In the genomic region with DNA sequence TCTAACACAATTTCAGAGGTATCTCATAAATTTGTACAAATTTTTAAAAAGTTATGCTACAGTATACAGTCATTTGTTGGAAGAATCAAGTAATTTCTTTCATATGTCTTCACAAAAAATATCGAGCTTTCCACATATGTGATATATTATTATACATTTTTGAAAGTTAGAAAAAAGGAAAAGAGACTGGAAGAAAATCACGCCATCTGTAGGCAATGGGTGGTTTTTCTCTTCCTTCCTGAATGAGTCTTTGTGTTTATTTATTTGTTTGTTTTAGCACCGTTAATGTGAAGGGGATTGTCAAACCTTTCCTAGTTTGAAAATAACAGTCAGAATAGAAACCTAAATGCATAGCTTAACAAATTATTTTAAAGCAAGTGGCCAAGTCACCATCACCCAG, we compare ENCODE assay signal across 19 cellular contexts.
A peak's percentile ranks its signal among the peaks of the same experiment; 100 is the strongest.
DNase-seq lines count a peak whose midpoint lies in the region; ATAC-seq, FAIRE-seq and TF ChIP-seq lines count a peak whose summit lies in the region.
"Had no signal": no experiment of that assay in that cellular context is flagged by ENCODE, and none has a peak within 500 bp of the region (broad histone marks: within the 10 kb centered on the region; RNA-seq: fewer than 3 reads in every experiment).

No MANE protein-coding gene starts in this region.

- H3K36me3 ChIP-seq in A673 (ENCODE audit: insufficient read depth, low read length, poor library complexity, severe bottlenecking) (peaks cover 17% of the 10 kb centered on the region), PC-3 (ENCODE audit: low read depth, low read length) (no peaks in the 10 kb centered on the region), endodermal cell (ENCODE audit: control insufficient read depth, insufficient read depth, low read length) (no peaks in the 10 kb centered on the region), kidney (ENCODE audit: control insufficient read depth in 1 of 2, insufficient read depth in 2 of 2, low read length in 2 of 2) (no peaks in the 10 kb centered on the region)
- H3K36me3 ChIP-seq: BLaER1 had no signal

- no peak for TF ChIP-seq CTCF in A673 (conservative IDR thresholded peaks at IDR 0.05; ENCODE audit: low read depth, low read length)
- peak; percentile 44; the same call in 1 of the 2 replicates for TF ChIP-seq CTCF in HFFc6 (IDR thresholded peaks at IDR 0.05)
- peak; percentile 39; the same call in 1 of the 2 replicates for TF ChIP-seq CTCF in PC-3 (conservative IDR thresholded peaks at IDR 0.05; ENCODE audit: low read depth, low read length)
- peak; percentile 52 for TF ChIP-seq CTCF in endodermal cell (conservative IDR thresholded peaks at IDR 0.05)
- TF ChIP-seq CTCF in kidney (IDR thresholded peaks at IDR 0.05; ENCODE audit: borderline replicate concordance, extremely low read depth, insufficient read depth) = no peak

- BruUV-seq in A673 (replicated peaks; lab: Mats Ljungman, UMichigan) (no TSS peak), PC-3 (replicated peaks; lab: Mats Ljungman, UMichigan) (no TSS peak)

- no peak for DNase-seq in A673 (ENCODE audit: low spot score)
- no peak for DNase-seq in HFFc6
- no peak for DNase-seq in PC-3
- no peak for DNase-seq in endodermal cell
- no peak for DNase-seq in stimulated activated CD4-positive, alpha-beta T cell treated with anti-CD3 and anti-CD28 coated beads, Interleukin-12 subunit alpha, Interleukin-12 subunit beta, amount 100 ng/mL, for 4 hours
- no peak for DNase-seq in glomerular visceral epithelial cell (ENCODE audit: extremely low spot score)
- DNase-seq in kidney = no peak
- DNase-seq: CD4-positive, CD25-positive, alpha-beta regulatory T cell; CD8-positive, alpha-beta memory T cell; COR-L47; DMS 273 treated with DMSO at 0.1 percent for 48 hours; DMS53; GOT3; H7 had no signal

- no peaks in the 10 kb centered on the region for H3K9me2 ChIP-seq in PC-3 (replicated peaks; ENCODE audit: low read length)

- H3K9ac ChIP-seq in PC-3 (ENCODE audit: low read length) = no peak overlapping the region
- H3K9ac ChIP-seq in endodermal cell (ENCODE audit: extremely low read depth, low read length, poor library complexity, severe bottlenecking) = no peak overlapping the region
- no peak overlapping the region for H3K9ac ChIP-seq in kidney (ENCODE audit: low read length in 2 of 2)
- H3K9ac ChIP-seq: BLaER1 had no signal

- CTCF ChIA-PET in A673 (lab: Charles Lee) = interaction anchor here (0.6 kb wide), 1 partner anchor 8 kb away, joined by 3 read pairs; no protein-coding TSS in a partner anchor
- CTCF ChIA-PET in PC-3 (lab: Charles Lee) = no interaction called here

- H3K9me3 Mint-ChIP-seq in HFFc6 = peaks cover 8% of the 10 kb centered on the region
- peaks cover 13% of the 10 kb centered on the region for H3K9me3 Mint-ChIP-seq in endodermal cell

- no peaks in the 10 kb centered on the region for H3K79me2 ChIP-seq in PC-3 (ENCODE audit: low read length)

- H3K4me1 Mint-ChIP-seq in HFFc6 (ENCODE audit: low read depth) (no peaks in the 10 kb centered on the region), endodermal cell (no peaks in the 10 kb centered on the region)
- H3K4me1 Mint-ChIP-seq: CD4-positive, CD25-positive, alpha-beta regulatory T cell; CD8-positive, alpha-beta memory T cell had no signal

- H3K27me3 Mint-ChIP-seq in HFFc6 (ENCODE audit: insufficient read depth) (peaks cover 9% of the 10 kb centered on the region), endodermal cell (ENCODE audit: insufficient read depth) (peaks cover 2% of the 10 kb centered on the region)

- no peaks in the 10 kb centered on the region for H3K27me3 ChIP-seq in A673 (replicated peaks; ENCODE audit: insufficient read depth, low read depth, low read length, poor library complexity)
- H3K27me3 ChIP-seq in PC-3 (ENCODE audit: low read length) = peaks cover 79% of the 10 kb centered on the region
- H3K27me3 ChIP-seq in endodermal cell (ENCODE audit: control insufficient read depth, insufficient read depth, low read length, poor library complexity, severe bottlenecking) = no peaks in the 10 kb centered on the region
- H3K27me3 ChIP-seq: BLaER1 had no signal

- ATAC-seq in PC-3 = no peak
- ATAC-seq: A549 had no signal

- no peak for FAIRE-seq in kidney (lab: Jason Lieb, UNC)
- FAIRE-seq: G401.6, GM12891 had no signal

- H3K4me3 ChIP-seq in A673 (ENCODE audit: low read depth, low read length, poor library complexity, severe bottlenecking) = no peak overlapping the region
- no peak overlapping the region for H3K4me3 ChIP-seq in PC-3 (ENCODE audit: low read length)
- H3K4me3 ChIP-seq in endodermal cell (ENCODE audit: low read length) = no peak overlapping the region
- no peak overlapping the region for H3K4me3 ChIP-seq in kidney (ENCODE audit: low read length in 2 of 2)
- H3K4me3 ChIP-seq: A549, BLaER1 had no signal

- H3K27ac Mint-ChIP-seq in HFFc6 = no peak overlapping the region
- H3K27ac Mint-ChIP-seq in endodermal cell = no peak overlapping the region
- H3K27ac Mint-ChIP-seq: CD8-positive, alpha-beta memory T cell had no signal

- H3K36me3 Mint-ChIP-seq in HFFc6 (ENCODE audit: low read depth) = no peaks in the 10 kb centered on the region; the same call in 1 of the 2 replicates
- no peaks in the 10 kb centered on the region for H3K36me3 Mint-ChIP-seq in endodermal cell (ENCODE audit: low read depth)
- H3K36me3 Mint-ChIP-seq: CD4-positive, CD25-positive, alpha-beta regulatory T cell; CD8-positive, alpha-beta memory T cell had no signal

- H3K4me1 ChIP-seq in A673 (ENCODE audit: insufficient read depth, low read length, poor library complexity, severe bottlenecking) (peaks cover 22% of the 10 kb centered on the region), PC-3 (ENCODE audit: insufficient read depth, low read length) (no peaks in the 10 kb centered on the region), endodermal cell (ENCODE audit: control insufficient read depth, insufficient read depth, low read length) (no peaks in the 10 kb centered on the region), kidney (ENCODE audit: control insufficient read depth in 1 of 2, insufficient read depth in 1 of 2, low read depth in 1 of 2, low read length in 2 of 2) (no peaks in the 10 kb centered on the region)
- H3K4me1 ChIP-seq: A549, BLaER1 had no signal

- no peaks in the 10 kb centered on the region for H4K20me1 ChIP-seq in PC-3 (ENCODE audit: low read length)
- H4K20me1 ChIP-seq: BLaER1 had no signal

- H3K9me3 ChIP-seq in A673 (ENCODE audit: low read depth, low read length, poor library complexity, severe bottlenecking) (peaks cover 30% of the 10 kb centered on the region), PC-3 (ENCODE audit: low read length) (0 out of 2 replicates have a peak, but pooled peaks cover 10% of the 10 kb centered on the region), endodermal cell (ENCODE audit: control insufficient read depth, low read length) (peaks cover 10% of the 10 kb centered on the region), kidney (ENCODE audit: control insufficient read depth in 1 of 2, low read length in 2 of 2) (no peaks in the 10 kb centered on the region)

- H2AFZ ChIP-seq in PC-3 (ENCODE audit: low read length) = no peak overlapping the region

- POLR2A ChIA-PET in A673 (lab: Charles Lee; ENCODE audit: low non-redundant PET) (no interaction called here), PC-3 (lab: Charles Lee; ENCODE audit: unreplicated experiment) (no interaction called here)

- no peak overlapping the region for H3K4me2 ChIP-seq in PC-3 (ENCODE audit: low read length)
- H3K4me2 ChIP-seq: A549, BLaER1 had no signal

- intact Hi-C loops in A673 (cut with micrococcal nuclease; ENCODE audit: unreplicated experiment) = no loop called here
- intact Hi-C loops in PC-3 (cut with micrococcal nuclease) = no loop called here
- intact Hi-C loops in kidney (cut with DNase I) = no loop called here

- H3F3A ChIP-seq in PC-3 (ENCODE audit: low read length, unreplicated experiment) = no peaks in the 10 kb centered on the region

- H3K4me3 Mint-ChIP-seq in HFFc6 (no peak overlapping the region), endodermal cell (no peak overlapping the region)
- H3K4me3 Mint-ChIP-seq: CD4-positive, CD25-positive, alpha-beta regulatory T cell; CD8-positive, alpha-beta memory T cell had no signal

- 80 to 93% methylated on average over 1 of the region's 3 CpGs for WGBS in endodermal cell (ENCODE audit: insufficient coverage in 1 of 2, insufficient read length in 1 of 2), 2 experiments

- H3K27ac ChIP-seq in A673 (ENCODE audit: low read depth, low read length, poor library complexity, severe bottlenecking) (peak overlapping the region; percentile 68), PC-3 (ENCODE audit: low read length) (no peak overlapping the region), endodermal cell (ENCODE audit: low read depth, low read length) (no peak overlapping the region), kidney (ENCODE audit: low read depth in 2 of 2, low read length in 2 of 2) (no peak overlapping the region)
- H3K27ac ChIP-seq: 22Rv1, A549, BLaER1 had no signal

Comparison
In these comparisons a context has a peak if more than half of its experiments do, and no peak if none do; other contexts are left out.
1. CTCF ChIP-seq: peak in HFFc6 (single experiment), PC-3 (single experiment) and endodermal cell (single experiment); none in A673 (single experiment) and kidney (single experiment).